ENCODE assay signal across 9 cellular contexts in the genomic region with DNA sequence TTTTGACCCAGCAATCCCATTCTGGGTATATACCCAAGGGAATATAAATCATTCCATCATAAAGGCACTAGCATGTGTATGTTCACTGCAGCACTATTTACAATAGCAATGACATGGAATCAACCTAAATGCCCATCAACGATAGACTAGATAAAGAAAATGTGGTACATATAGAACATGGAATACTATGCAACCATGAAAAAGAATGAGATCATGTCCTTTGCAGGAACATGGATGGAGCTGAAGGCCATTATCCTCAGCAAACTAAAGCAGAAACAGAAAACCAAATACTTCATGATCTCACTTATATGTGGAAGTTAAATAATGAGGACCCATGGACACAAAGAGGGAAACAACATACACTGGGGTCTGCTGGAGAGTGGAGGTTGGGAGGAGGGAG.
"Had no signal": no experiment of that assay in that cellular context is flagged by ENCODE, and none has a peak within 500 bp of the region (broad histone marks: within the 10 kb centered on the region; RNA-seq: fewer than 3 reads in every experiment).

No MANE protein-coding gene starts in this region.

- ATAC-seq: HCT116 had no signal

- H3K27ac ChIP-seq: GM23248, KMS-11 had no signal

- DNase-seq: GM23248, GOT3, H7, IMR-90, KBM-7 had no signal

- H3K4me3 ChIP-seq: GM23248, HAP-1 had no signal

- H3K9me3 ChIP-seq: HAP-1 had no signal

- H3K4me1 ChIP-seq: HAP-1 had no signal

- FAIRE-seq: HTR-8/SVneo had no signal

- H3K4me2 ChIP-seq: KMS-11 had no signal

- H2AFZ ChIP-seq: GM23248 had no signal

- H3K9ac ChIP-seq: GM23248, KMS-11 had no signal

- H3K36me3 ChIP-seq: HAP-1 had no signal
